12 cellular contexts compared by ENCODE assay signal in genomic region chr3:71713041-71713440, GRCh38. TPM values are rescaled to one million over a fixed set of nuclear protein-coding genes. Genes with fewer than 3 reads are reported as not detected.
DNase-seq lines count a peak whose midpoint lies in the region; ATAC-seq and TF ChIP-seq lines count a peak whose summit lies in the region.
"Had no signal": no experiment of that assay in that cellular context is flagged by ENCODE, and none has a peak within 500 bp of the region (broad histone marks: within the 10 kb centered on the region; RNA-seq: fewer than 3 reads in every experiment).

No MANE protein-coding gene starts in this region.

- TF ChIP-seq CTCF in foreskin keratinocyte (conservative IDR thresholded peaks at IDR 0.05): no peak

- no peaks in the 10 kb centered on the region for H3K4me1 ChIP-seq in foreskin keratinocyte

- DNase-seq in DMS153 treated with DMSO at 0.1 percent for 48 hours (lab: John Stamatoyannopoulos, UW; ENCODE audit: unreplicated experiment) (peak; percentile 54), NCI-H1436 treated with DMSO at 0.1 percent for 48 hours (lab: John Stamatoyannopoulos, UW) (peak; percentile 28), NCI-H526 treated with DMSO at 0.1 percent for 48 hours (lab: John Stamatoyannopoulos, UW) (peak; percentile 87), foreskin keratinocyte (peak; percentile 40 to 74), H4 (ENCODE audit: low spot score) (no peak)
- no peak for DNase-seq in activated naive CD4-positive, alpha-beta T cell treated with Interleukin-2 at 50 U/mL for 16 hours
- no peak for DNase-seq in activated CD4-positive, alpha-beta T cell treated with anti-CD3 and anti-CD28 coated beads, Interleukin-2, amount 50 U/mL, for 1 hour
- DNase-seq: activated effector memory CD4-positive, alpha-beta T cell treated with Interleukin-2 at 50 U/mL for 16 hours; HCEC 1CT; kidney; posterior cingulate gyrus had no signal

- H3K27me3 ChIP-seq in foreskin keratinocyte: no peaks in the 10 kb centered on the region

- no peak overlapping the region for H3K27ac ChIP-seq in foreskin keratinocyte

- peak; percentile 69 for ATAC-seq in foreskin keratinocyte
- no peak for ATAC-seq in HG02870 (IDR thresholded peaks at IDR 0.05; ENCODE audit: unreplicated experiment)

RNA-seq across cellular contexts. Expression of gene EIF4E3, which starts 12.2 kb away (rescaled TPM):
- 2.1 and 2.6 TPM in 2 replicates for total RNA-seq in foreskin keratinocyte
- polyA plus RNA-seq in foreskin keratinocyte: 1.3 and 1.7 TPM in 2 replicates
- 0.91 and 0.97 TPM in 2 replicates for total RNA-seq in H4 (2014; rRNA removed; shearing (Covaris generic))

RNA-seq across cellular contexts. Expression of gene GPR27, which starts 40.6 kb away (rescaled TPM):
- total RNA-seq in foreskin keratinocyte: 0.20 and 0.32 TPM in 2 replicates
- 0.16 and 0.25 TPM in 2 replicates for polyA plus RNA-seq in foreskin keratinocyte
- total RNA-seq in H4 (2014; rRNA removed; shearing (Covaris generic)): not detected in 2 replicates

Comparison
In these comparisons a context has a peak if more than half of its experiments do, and no peak if none do; other contexts are left out.
1. DNase-seq: peak in DMS153 treated with DMSO at 0.1 percent for 48 hours (single experiment), NCI-H1436 treated with DMSO at 0.1 percent for 48 hours (single experiment), NCI-H526 treated with DMSO at 0.1 percent for 48 hours (single experiment) and foreskin keratinocyte (2 of 2); none in activated naive CD4-positive, alpha-beta T cell treated with Interleukin-2 at 50 U/mL for 16 hours (single experiment), H4 (single experiment) and activated CD4-positive, alpha-beta T cell treated with anti-CD3 and anti-CD28 coated beads, Interleukin-2, amount 50 U/mL, for 1 hour (single experiment).